In genomic region chr20:32534661-32535240, GRCh38 we compare ENCODE assay signal across 8 cellular contexts.
DNase-seq lines count a peak whose midpoint lies in the region; ATAC-seq and TF ChIP-seq lines count a peak whose summit lies in the region.

No MANE protein-coding gene starts in this region.

- no peak overlapping the region for H3K4me3 ChIP-seq in HEK293 (ENCODE audit: low read depth, low read length)
- no peak overlapping the region for H3K4me3 ChIP-seq in foreskin fibroblast (ENCODE audit: low read depth in 1 of 2, low read length in 2 of 2)

- no peaks in the 10 kb centered on the region for H3K9me3 ChIP-seq in HEK293 (ENCODE audit: control insufficient read depth, insufficient read depth, low read depth, low read length)

- H3K36me3 ChIP-seq in HEK293 (ENCODE audit: control insufficient read depth in 2 of 2, insufficient read depth in 1 of 2, low read length in 2 of 2), result no peaks in the 10 kb centered on the region

- CTCF ChIA-PET in HEK293 (lab: Yijun Ruan, JAX), result interaction anchor here (0.6 to 2.1 kb wide), 2 partner anchors 11 to 110 kb away, joined by 3 to 7 read pairs; no protein-coding TSS in a partner anchor

- H3K4me1 ChIP-seq in HEK293 (ENCODE audit: control insufficient read depth, insufficient read depth, low read length), result 0 out of 2 replicates have a peak, but pooled peaks cover 4% of the 10 kb centered on the region

- DNase-seq in SW480 (ENCODE audit: low spot score) (peak; percentile 66), DMS 273 (lab: John Stamatoyannopoulos, UW; ENCODE audit: unreplicated experiment) (no peak), MV-4-11 (lab: John Stamatoyannopoulos, UW) (no peak), foreskin fibroblast (no peak)
- DNase-seq in activated naive CD4-positive, alpha-beta T cell treated with anti-CD3 and anti-CD28 coated beads, Interleukin-2, amount 50 U/mL, for 16 hours, result peak; percentile 67
- peak; percentile 49 for DNase-seq in stimulated activated CD4-positive, alpha-beta T cell treated with anti-CD3 and anti-CD28 coated beads, Interleukin-1b, Interleukin-23, amount 100 ng/mL, for 48 hours

- POLR2A ChIA-PET in HEK293 (lab: Yijun Ruan, JAX), result interaction anchor here (0.6 to 0.7 kb wide), 2 partner anchors 110 to 285 kb away, joined by 3 to 4 read pairs; no protein-coding TSS in a partner anchor

- no peak for TF ChIP-seq CTCF in HEK293 (tag by site-specific recombination; IDR thresholded peaks at IDR 0.05)
- no peak for TF ChIP-seq CTCF in foreskin fibroblast (IDR thresholded peaks at IDR 0.05; ENCODE audit: low read depth, low read length)

- ATAC-seq in HG03196 (IDR thresholded peaks at IDR 0.05; ENCODE audit: unreplicated experiment), result no peak

- no peak overlapping the region for H3K27ac ChIP-seq in HEK293 (ENCODE audit: extremely low read depth, low read depth, low read length)

TF ChIP-seq in HEK293, 187 proteins besides CTCF, POLR2A, EP300 and RAD21:
- TF ChIP-seq EGR2 (tag by site-specific recombination; IDR thresholded peaks at IDR 0.05; ENCODE audit: low read depth), result peak; percentile 69
- TF ChIP-seq PRDM10 (tag by site-specific recombination; IDR thresholded peaks at IDR 0.05), result peak; percentile 55
- no peak for TF ChIP-seq ZNF654 (tag by site-specific recombination; IDR thresholded peaks at IDR 0.05; ENCODE audit: low read depth)
- TF ChIP-seq ZFHX2 (tag by site-specific recombination; conservative IDR thresholded peaks at IDR 0.05), result peak; percentile 60
- peak; percentile 98 for TF ChIP-seq GLIS1 (tag by site-specific recombination; IDR thresholded peaks at IDR 0.05)
- TF ChIP-seq SP2 (tag by site-specific recombination; IDR thresholded peaks at IDR 0.05), result no peak
- no peak for TF ChIP-seq HOXC10 (CRISPR knock-in tag; IDR thresholded peaks at IDR 0.05)
- no peak for TF ChIP-seq ZNF155 (tag by site-specific recombination; IDR thresholded peaks at IDR 0.05)
TF ChIP-seq in HEK293: peak in this region for 4.

Comparison
In these comparisons a context has a peak if more than half of its experiments do, and no peak if none do; other contexts are left out.
1. DNase-seq: peak in SW480 (single experiment), activated naive CD4-positive, alpha-beta T cell treated with anti-CD3 and anti-CD28 coated beads, Interleukin-2, amount 50 U/mL, for 16 hours (single experiment) and stimulated activated CD4-positive, alpha-beta T cell treated with anti-CD3 and anti-CD28 coated beads, Interleukin-1b, Interleukin-23, amount 100 ng/mL, for 48 hours (single experiment); none in DMS 273 (single experiment), MV-4-11 (single experiment) and foreskin fibroblast (0 of 2).